ENCODE assay signal across 8 cellular contexts in genomic region chr3:156043832-156044633, GRCh38.
DNase-seq lines count a peak whose midpoint lies in the region; ATAC-seq and TF ChIP-seq lines count a peak whose summit lies in the region.
"Not testable (repeated sequence)": the region's sequence is repeated elsewhere in the genome, so short reads cannot be mapped to it uniquely, and the experiment has no call there.

No MANE protein-coding gene starts in this region.

- H3F3A ChIP-seq in SU-DHL-6 (ENCODE audit: insufficient read depth) = not testable (repeated sequence)

- H3K79me2 ChIP-seq in SU-DHL-6 (ENCODE audit: insufficient read depth, low read length) = not testable (repeated sequence)

- in situ Hi-C loops in KBM-7 (cut with MboI; ENCODE audit: low pct_unique_long_range_greater_than_20kb, low sequenced_read_pairs) = not testable (repeated sequence)

- H3K27ac ChIP-seq in SU-DHL-6 (ENCODE audit: low read depth, low read length); colonic mucosa; psoas muscle: not testable (repeated sequence)

- WGBS in psoas muscle, 3 donors = 43 to 47% (median 47%) methylated on average over 17 of the region's 17 CpGs

- not testable (repeated sequence) for H3K4me1 Mint-ChIP-seq in Caco-2 (ENCODE audit: low read depth, unreplicated experiment); stimulated activated naive CD8-positive, alpha-beta T cell treated with anti-CD3 and anti-CD28 coated beads, Interleukin-15, amount 100 ng/mL, for 72 hours

- H3K27me3 Mint-ChIP-seq in Caco-2 (ENCODE audit: insufficient read depth, unreplicated experiment) = not testable (repeated sequence)
- H3K27me3 Mint-ChIP-seq in stimulated activated naive CD8-positive, alpha-beta T cell treated with anti-CD3 and anti-CD28 coated beads, Interleukin-15, amount 100 ng/mL, for 72 hours = peaks cover 36% of the 10 kb centered on the region

- not testable (repeated sequence) for H3K27ac Mint-ChIP-seq in Caco-2 (ENCODE audit: unreplicated experiment); stimulated activated naive CD8-positive, alpha-beta T cell treated with anti-CD3 and anti-CD28 coated beads, Interleukin-15, amount 100 ng/mL, for 72 hours

- not testable (repeated sequence) for H3K9me2 ChIP-seq in SU-DHL-6 (replicated peaks; ENCODE audit: insufficient read depth, low read length)

- not testable (repeated sequence) for H3K9ac ChIP-seq in SU-DHL-6 (ENCODE audit: low read length); colonic mucosa (ENCODE audit: low read depth in 2 of 2, low read length in 2 of 2)

- not testable (repeated sequence) for ATAC-seq in psoas muscle
- ATAC-seq in stimulated activated naive CD8-positive, alpha-beta T cell treated with anti-CD3 and anti-CD28 coated beads, Interleukin-15, amount 100 ng/mL, for 72 hours = peak; percentile 35

- not testable (repeated sequence) for H3K9me3 ChIP-seq in Caco-2; SU-DHL-6 (ENCODE audit: insufficient read depth, low read length); colonic mucosa; psoas muscle

- H3K4me2 ChIP-seq in SU-DHL-6 (ENCODE audit: low read depth, low read length, poor library complexity, severe bottlenecking) = not testable (repeated sequence)

- not testable (repeated sequence) for H3K9me3 Mint-ChIP-seq in Caco-2 (ENCODE audit: unreplicated experiment); stimulated activated naive CD8-positive, alpha-beta T cell treated with anti-CD3 and anti-CD28 coated beads, Interleukin-15, amount 100 ng/mL, for 72 hours

- CTCF ChIA-PET in Caco-2 (lab: Charles Lee) = interaction anchor here (0.6 to 0.7 kb wide), 4 partner anchors 14 to 511 kb away, joined by 3 to 4 read pairs (median 4); partner anchors contain the start of gene SSR3

- not testable (repeated sequence) for H2AFZ ChIP-seq in SU-DHL-6 (ENCODE audit: low read depth, low read length, severe bottlenecking)

- H3K27me3 ChIP-seq in Caco-2 (replicated peaks; ENCODE audit: control insufficient read depth, insufficient read depth, low read length); SU-DHL-6 (ENCODE audit: low read length); colonic mucosa; psoas muscle (ENCODE audit: insufficient read depth in 3 of 3, low read length in 2 of 3): not testable (repeated sequence)

- H3K36me3 ChIP-seq in Caco-2 (ENCODE audit: control insufficient read depth, insufficient read depth, low read length); SU-DHL-6 (ENCODE audit: low read length); colonic mucosa; psoas muscle (ENCODE audit: insufficient read depth in 1 of 2, low read depth in 1 of 2): not testable (repeated sequence)

- intact Hi-C loops in Caco-2 (cut with micrococcal nuclease; ENCODE audit: unreplicated experiment); colonic mucosa (cut with DNase I); psoas muscle (cut with DNase I): not testable (repeated sequence)

- H3K4me3 Mint-ChIP-seq in Caco-2 (ENCODE audit: unreplicated experiment); stimulated activated naive CD8-positive, alpha-beta T cell treated with anti-CD3 and anti-CD28 coated beads, Interleukin-15, amount 100 ng/mL, for 72 hours: not testable (repeated sequence)

- POLR2A ChIA-PET in Caco-2 (lab: Charles Lee) = not testable (repeated sequence)

- not testable (repeated sequence) for H3K36me3 Mint-ChIP-seq in Caco-2 (ENCODE audit: insufficient read depth, unreplicated experiment)

- TF ChIP-seq CTCF in Caco-2 (IDR thresholded peaks at IDR 0.05; ENCODE audit: insufficient read depth in 1 of 2, low read depth in 1 of 2, low read length in 1 of 2, severe bottlenecking in 1 of 2, unreplicated experiment in 1 of 2) (peak; percentile 22 to 51), SU-DHL-6 (IDR thresholded peaks at IDR 0.05; ENCODE audit: insufficient read depth, low read length, poor library complexity, severe bottlenecking) (peak; percentile 56), colonic mucosa (IDR thresholded peaks at IDR 0.05) (peak; percentile 65), psoas muscle (IDR thresholded peaks at IDR 0.05) (peak; percentile 49)

- not testable (repeated sequence) for H4K20me1 ChIP-seq in SU-DHL-6 (ENCODE audit: low read depth, low read length)

- DNase-seq in Caco-2 (peak; percentile 40 to 41), KBM-7 (peak; percentile 70), colonic mucosa (peak; percentile 37), iPS-NIHi7 (ENCODE audit: extremely low spot score) (peak; percentile 21), psoas muscle (peak; percentile 39 to 57)
- peak; percentile 59 for DNase-seq in activated T-cell treated with anti-CD3 and anti-CD28 coated beads, Interleukin-2, amount 50 U/mL, for 1 hour
- DNase-seq in stimulated activated naive CD8-positive, alpha-beta T cell treated with anti-CD3 and anti-CD28 coated beads, Interleukin-15, amount 100 ng/mL, for 72 hours = peak; percentile 57

- BruUV-seq in Caco-2 (replicated peaks; lab: Mats Ljungman, UMichigan) = not testable (repeated sequence)

- not testable (repeated sequence) for H3K4me3 ChIP-seq in Caco-2 (ENCODE audit: low read depth, low read length); SU-DHL-6 (ENCODE audit: insufficient read depth, low read length, poor library complexity, severe bottlenecking); colonic mucosa; psoas muscle

- H3K4me1 ChIP-seq in Caco-2, colonic mucosa, psoas muscle: not testable (repeated sequence)
